Comparison of ENCODE assay signal across 21 cellular contexts in the genomic region with DNA sequence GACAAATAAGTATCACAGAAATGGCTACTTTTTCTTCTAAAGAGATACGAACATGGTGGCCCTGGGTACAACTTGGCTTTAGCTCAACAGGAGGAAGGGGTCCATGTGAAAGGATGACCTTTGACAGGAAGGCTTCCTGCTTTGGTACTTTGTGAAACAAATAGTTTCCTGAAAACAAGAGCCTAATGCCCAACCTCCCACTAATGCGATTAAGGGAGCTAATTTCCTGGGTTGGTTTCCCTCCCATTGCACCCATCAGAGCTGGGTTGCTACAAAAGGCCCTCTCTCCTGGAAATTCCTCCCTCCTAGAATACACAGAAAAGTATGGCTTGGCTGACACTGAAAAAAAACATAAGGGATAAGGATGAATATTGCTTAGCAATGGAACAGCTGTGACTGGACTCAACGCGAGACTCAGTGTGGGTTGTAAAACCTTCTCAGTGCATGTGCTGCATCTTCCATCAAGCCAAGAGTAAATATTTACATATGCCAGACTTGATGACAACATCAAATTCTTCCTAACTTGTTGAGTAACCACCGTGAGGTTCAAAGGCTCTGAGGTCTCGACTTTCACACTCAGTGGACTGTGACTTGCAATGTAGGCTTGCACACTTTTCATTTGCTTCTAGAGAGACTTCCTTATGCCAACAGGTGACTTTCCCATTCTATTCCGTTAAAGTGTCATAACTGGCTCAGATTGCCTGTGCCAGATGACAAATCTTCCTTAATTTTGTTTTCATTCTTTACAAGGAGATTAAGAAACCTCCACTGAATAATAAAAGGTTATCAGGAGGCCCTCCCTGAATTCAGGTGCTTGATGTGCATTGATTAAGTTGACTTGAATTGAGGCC.
A peak's percentile ranks its signal among the peaks of the same experiment; 100 is the strongest.
DNase-seq lines count a peak whose midpoint lies in the region; ATAC-seq, FAIRE-seq and TF ChIP-seq lines count a peak whose summit lies in the region.
"Had no signal": no experiment of that assay in that cellular context is flagged by ENCODE, and none has a peak within 500 bp of the region (broad histone marks: within the 10 kb centered on the region; RNA-seq: fewer than 3 reads in every experiment).

No MANE protein-coding gene starts in this region.

- no peaks in the 10 kb centered on the region for H3K79me2 ChIP-seq in endothelial cell of umbilical vein (ENCODE audit: control insufficient read depth, insufficient read depth, low read length)

- dilution Hi-C loops in endothelial cell of umbilical vein (cut with MboI; ENCODE audit: extremely low pct_ligation_motif_present, low sequenced_read_pairs) = no loop called here

- H3K4me1 ChIP-seq in endothelial cell of umbilical vein (ENCODE audit: control insufficient read depth, extremely low read depth, insufficient read depth, low read length) (peaks cover 4% of the 10 kb centered on the region), gastrocnemius medialis (peaks cover 10 to 18% of the 10 kb centered on the region in 2 donors)
- H3K4me1 ChIP-seq: ascending aorta, heart left ventricle, prostate gland, SJSA1 had no signal

- no peaks in the 10 kb centered on the region for H3K9me3 ChIP-seq in endothelial cell of umbilical vein (replicated peaks; ENCODE audit: control insufficient read depth, insufficient read depth, low read length)
- H3K9me3 ChIP-seq in gastrocnemius medialis = no peaks in the 10 kb centered on the region
- H3K9me3 ChIP-seq: ascending aorta, heart left ventricle, prostate gland, SJSA1, upper lobe of left lung had no signal

- peak; percentile 56 for DNase-seq in DMS53 (lab: John Stamatoyannopoulos, UW)
- no peak for DNase-seq in DMS53 treated with DMSO at 0.1 percent for 48 hours (lab: John Stamatoyannopoulos, UW; ENCODE audit: unreplicated experiment)
- peak; percentile 31 for DNase-seq in endothelial cell of umbilical vein (ENCODE audit: low read depth, low spot score)
- DNase-seq in left lobe of liver (ENCODE audit: low spot score) = peak; percentile 52
- DNase-seq in gastrocnemius medialis = no peak
- DNase-seq in effector CD8-positive, alpha-beta T cell (lab: John Stamatoyannopoulos, UW) = no peak
- no peak for DNase-seq in NCI-H1436 (lab: John Stamatoyannopoulos, UW)
- DNase-seq in KBM-7 = no peak
- DNase-seq: activated CD4-positive, CD25-positive, alpha-beta regulatory T cell treated with anti-CD3 and anti-CD28 coated beads, Interleukin-2, amount 50 U/mL, for 72 hours; activated effector memory CD4-positive, alpha-beta T cell treated with anti-CD3 and anti-CD28 coated beads, Interleukin-2, amount 50 U/mL, for 16 hours; C1 segment of cervical spinal cord; erythroblast; heart left ventricle; HFFc6; NCI-H1092 treated with DMSO at 0.1 percent for 48 hours; NCI-H345; upper lobe of left lung had no signal

- POLR2A ChIA-PET in endothelial cell of umbilical vein (lab: Charles Lee) = no interaction called here

- H4K20me1 ChIP-seq in endothelial cell of umbilical vein (replicated peaks; ENCODE audit: control insufficient read depth, extremely low read depth, insufficient read depth, low read length) = no peaks in the 10 kb centered on the region

- TF ChIP-seq CTCF in endothelial cell of umbilical vein (IDR thresholded peaks at IDR 0.05; ENCODE audit: extremely low read depth in 1 of 2, insufficient read depth in 1 of 2, low read depth in 1 of 2, low read length in 2 of 2) (no peak), gastrocnemius medialis (IDR thresholded peaks at IDR 0.05 in 4 of 5, conservative IDR thresholded peaks at IDR 0.05 in 1 of 5) (no peak)

- H3K36me3 ChIP-seq in endothelial cell of umbilical vein (ENCODE audit: control insufficient read depth in 2 of 2, extremely low read depth in 1 of 2, insufficient read depth in 2 of 2, low read length in 2 of 2) (peaks cover 0 to 2% of the 10 kb centered on the region in 2 experiments), gastrocnemius medialis (peaks cover 0 to 27% of the 10 kb centered on the region in 2 donors)
- H3K36me3 ChIP-seq: prostate gland, SJSA1 had no signal

- CTCF ChIA-PET in endothelial cell of umbilical vein (lab: Charles Lee) = interaction anchor here (1.0 to 1.5 kb wide), 4 partner anchors 9 to 94 kb away, joined by 3 to 5 read pairs (median 4); no protein-coding TSS in a partner anchor

- ATAC-seq in left lobe of liver (peak; percentile 96), gastrocnemius medialis (peak; percentile 88 to 89)
- ATAC-seq: heart left ventricle had no signal

- no peak overlapping the region for H2AFZ ChIP-seq in endothelial cell of umbilical vein (ENCODE audit: low read depth, low read length)

- H3K9ac ChIP-seq in endothelial cell of umbilical vein (replicated peaks; ENCODE audit: extremely low read depth, insufficient read depth, low read length) = no peak overlapping the region

- no peak overlapping the region for H3K4me2 ChIP-seq in endothelial cell of umbilical vein (ENCODE audit: insufficient read depth, low read length)

- H3K4me3 ChIP-seq in endothelial cell of umbilical vein (replicated peaks in 1 of 3; ENCODE audit: insufficient read depth in 1 of 3, low read depth in 1 of 3, low read length in 3 of 3) (no peak overlapping the region), gastrocnemius medialis (no peak overlapping the region)
- H3K4me3 ChIP-seq: ascending aorta, heart left ventricle, prostate gland, SJSA1, upper lobe of left lung had no signal

- in situ Hi-C loops in gastrocnemius medialis (cut with MboI; ENCODE audit: low sequenced_read_pairs in 4 of 4) (no loop called here), KBM-7 (cut with MboI; ENCODE audit: low pct_unique_long_range_greater_than_20kb, low sequenced_read_pairs) (no loop called here)

- H3K27ac ChIP-seq in endothelial cell of umbilical vein (ENCODE audit: insufficient read depth, low read depth, low read length) (no peak overlapping the region), gastrocnemius medialis (peak overlapping the region in 3 of 4 donors; percentile 1 to 59 (median 40))
- H3K27ac ChIP-seq: 22Rv1, ascending aorta, heart left ventricle, prostate gland, SJSA1, upper lobe of left lung had no signal

- intact Hi-C loops in endothelial cell of umbilical vein (cut with micrococcal nuclease) = no loop called here
- intact Hi-C loops in gastrocnemius medialis (cut with DNase I; ENCODE audit: low total_unique reads) = no loop called here

- TF ChIP-seq POLR2A in endothelial cell of umbilical vein (IDR thresholded peaks at IDR 0.05; ENCODE audit: low read depth, low read length) (no peak), gastrocnemius medialis (IDR thresholded peaks at IDR 0.05) (no peak)

- no peak for FAIRE-seq in endothelial cell of umbilical vein (lab: Jason Lieb, UNC)

- H3K9me1 ChIP-seq in endothelial cell of umbilical vein (replicated peaks; ENCODE audit: control insufficient read depth, extremely low read depth, insufficient read depth, low read length) = no peaks in the 10 kb centered on the region

- no peaks in the 10 kb centered on the region for H3K27me3 ChIP-seq in endothelial cell of umbilical vein (ENCODE audit: control insufficient read depth in 2 of 2, insufficient read depth in 2 of 2, low read length in 2 of 2)
- no peaks in the 10 kb centered on the region for H3K27me3 ChIP-seq in gastrocnemius medialis
- H3K27me3 ChIP-seq: ascending aorta, heart left ventricle, SJSA1, upper lobe of left lung had no signal

- BruUV-seq in endothelial cell of umbilical vein (replicated peaks; lab: Mats Ljungman, UMichigan) = no TSS peak

TF ChIP-seq in endothelial cell of umbilical vein, 7 proteins besides CTCF, POLR2A, EP300 and RAD21:
- TF ChIP-seq EZH2 (IDR thresholded peaks at IDR 0.05; ENCODE audit: borderline replicate concordance, low read depth, low read length, severe bottlenecking) = no peak
- no peak for TF ChIP-seq MYC (IDR thresholded peaks at IDR 0.05; ENCODE audit: low read depth, low read length)
- TF ChIP-seq POLR2AphosphoS5 (IDR thresholded peaks at IDR 0.05; ENCODE audit: insufficient read depth, low read depth, low read length) = no peak
- no peak for TF ChIP-seq GATA2 (IDR thresholded peaks at IDR 0.05; ENCODE audit: insufficient read depth, insufficient read length, low read depth, low read length)
- TF ChIP-seq FOS (IDR thresholded peaks at IDR 0.05; ENCODE audit: borderline replicate concordance, insufficient read depth, low read length) = no peak
- no peak for TF ChIP-seq JUN (IDR thresholded peaks at IDR 0.05; ENCODE audit: borderline replicate concordance, insufficient read depth, insufficient read length, low read depth)
- TF ChIP-seq, protein P1, sequence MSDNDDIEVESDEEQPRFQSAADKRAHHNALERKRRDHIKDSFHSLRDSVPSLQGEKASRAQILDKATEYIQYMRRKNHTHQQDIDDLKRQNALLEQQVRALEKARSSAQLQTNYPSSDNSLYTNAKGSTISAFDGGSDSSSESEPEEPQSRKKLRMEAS (IDR thresholded peaks at IDR 0.05; ENCODE audit: insufficient read depth, insufficient read length) = no peak

Comparison
In these comparisons a context has a peak if more than half of its experiments do, and no peak if none do; other contexts are left out.
1. DNase-seq: peak in DMS53 (single experiment), endothelial cell of umbilical vein (single experiment) and left lobe of liver (single experiment); none in DMS53 treated with DMSO at 0.1 percent for 48 hours (single experiment), gastrocnemius medialis (0 of 2), effector CD8-positive, alpha-beta T cell (single experiment), NCI-H1436 (single experiment) and KBM-7 (single experiment).